20 cellular contexts compared by ENCODE assay signal in the genomic region with DNA sequence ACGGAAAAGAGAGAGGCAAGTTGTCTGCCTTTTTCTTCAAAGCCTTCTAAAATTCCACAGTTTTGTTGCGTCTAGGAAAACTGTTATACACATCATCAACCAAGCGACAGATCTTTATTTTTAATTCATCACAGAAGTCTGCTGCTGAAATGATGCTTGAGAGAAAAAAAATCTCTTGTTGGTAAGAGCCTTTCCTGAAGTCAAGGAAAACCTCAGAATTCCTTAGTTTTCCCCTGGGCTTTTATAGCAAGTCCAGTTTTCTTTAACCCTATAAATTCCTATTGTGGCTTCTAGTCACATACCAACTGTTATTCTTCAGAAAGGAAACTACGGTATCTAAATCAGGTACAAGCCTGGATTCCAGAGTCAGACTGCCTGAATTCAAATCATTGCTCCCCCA. TPM values are rescaled to one million over a fixed set of nuclear protein-coding genes. Genes with fewer than 3 reads are reported as not detected.
DNase-seq lines count a peak whose midpoint lies in the region; ATAC-seq and TF ChIP-seq lines count a peak whose summit lies in the region.
"Had no signal": no experiment of that assay in that cellular context is flagged by ENCODE, and none has a peak within 500 bp of the region (broad histone marks: within the 10 kb centered on the region; RNA-seq: fewer than 3 reads in every experiment).

No MANE protein-coding gene starts in this region.

- H3K4me2 ChIP-seq in fibroblast of lung (ENCODE audit: extremely low read depth, insufficient read depth, low read length) (no peak overlapping the region), neural cell (ENCODE audit: low read length) (no peak overlapping the region)

- H3K27me3 ChIP-seq in SJCRH30 (no peaks in the 10 kb centered on the region), fibroblast of lung (ENCODE audit: control insufficient read depth, insufficient read depth, low read length) (no peaks in the 10 kb centered on the region), neural cell (ENCODE audit: insufficient read depth, low read depth, low read length) (no peaks in the 10 kb centered on the region), breast epithelium (no peaks in the 10 kb centered on the region), body of pancreas (no peaks in the 10 kb centered on the region)
- H3K27me3 ChIP-seq: neutrophil, vagina had no signal

- no peak for TF ChIP-seq EP300 in neural cell (conservative IDR thresholded peaks at IDR 0.05; ENCODE audit: poor library complexity, severe bottlenecking)

- H3K27ac ChIP-seq in SJCRH30 = no peak overlapping the region
- peak overlapping the region; percentile 6 for H3K27ac ChIP-seq in fibroblast of lung (ENCODE audit: insufficient read depth, low read length)
- no peak overlapping the region for H3K27ac ChIP-seq in neural cell (ENCODE audit: low read length)
- no peak overlapping the region for H3K27ac ChIP-seq in breast epithelium
- H3K27ac ChIP-seq in body of pancreas = no peak overlapping the region
- H3K27ac ChIP-seq: C4-2B, neutrophil, vagina had no signal

- TF ChIP-seq RAD21 in neural cell (conservative IDR thresholded peaks at IDR 0.05) = no peak

- H3K4me1 ChIP-seq in SJCRH30 = peaks cover 5% of the 10 kb centered on the region; the same call in 1 of the 2 replicates
- H3K4me1 ChIP-seq in fibroblast of lung (ENCODE audit: control insufficient read depth, extremely low read depth, insufficient read depth, low read length) = peaks cover 7% of the 10 kb centered on the region
- H3K4me1 ChIP-seq in breast epithelium = no peaks in the 10 kb centered on the region
- H3K4me1 ChIP-seq in body of pancreas = no peaks in the 10 kb centered on the region
- H3K4me1 ChIP-seq: vagina had no signal

- TF ChIP-seq POLR2A in breast epithelium (IDR thresholded peaks at IDR 0.05) (no peak), body of pancreas (IDR thresholded peaks at IDR 0.05) (no peak)

- no peak for TF ChIP-seq CTCF in AG10803 (conservative IDR thresholded peaks at IDR 0.05; ENCODE audit: low read length)
- no peak for TF ChIP-seq CTCF in fibroblast of lung (conservative IDR thresholded peaks at IDR 0.05 in 1 of 2, IDR thresholded peaks at IDR 0.05 in 1 of 2; ENCODE audit: low read depth in 1 of 2, low read length in 2 of 2)
- TF ChIP-seq CTCF in neural cell (IDR thresholded peaks at IDR 0.05; ENCODE audit: poor library complexity, severe bottlenecking) = no peak
- TF ChIP-seq CTCF in breast epithelium (IDR thresholded peaks at IDR 0.05) = no peak
- no peak for TF ChIP-seq CTCF in body of pancreas (IDR thresholded peaks at IDR 0.05)

- H3K4me3 ChIP-seq in AG10803 (ENCODE audit: low read length) (no peak overlapping the region), SJCRH30 (peak overlapping the region; percentile 30), fibroblast of lung (replicated peaks in 1 of 4; ENCODE audit: control extremely low read depth in 1 of 4, insufficient read depth in 1 of 4, low read depth in 3 of 4, low read length in 4 of 4) (no peak overlapping the region), neural cell (ENCODE audit: low read length) (no peak overlapping the region), breast epithelium (no peak overlapping the region), body of pancreas (no peak overlapping the region)
- H3K4me3 ChIP-seq: vagina had no signal

- ATAC-seq in body of pancreas = no peak
- ATAC-seq: left cardiac atrium had no signal

- H3K79me2 ChIP-seq in fibroblast of lung (ENCODE audit: control insufficient read depth, insufficient read depth, low read length) (no peaks in the 10 kb centered on the region), neural cell (replicated peaks; ENCODE audit: insufficient read depth, low read length) (no peaks in the 10 kb centered on the region)

- H4K20me1 ChIP-seq in fibroblast of lung (ENCODE audit: control insufficient read depth, extremely low read depth, insufficient read depth, low read length) = no peaks in the 10 kb centered on the region
- H4K20me1 ChIP-seq in neural cell (ENCODE audit: insufficient read depth) = no peaks in the 10 kb centered on the region

- no peaks in the 10 kb centered on the region for H3K9me2 ChIP-seq in neural cell (ENCODE audit: insufficient read depth, low read length)

- intact Hi-C loops in breast epithelium (cut with DNase I; ENCODE audit: low total_unique reads) (no loop called here), body of pancreas (cut with DNase I) (no loop called here)

- no peaks in the 10 kb centered on the region for H3F3A ChIP-seq in neural cell (ENCODE audit: insufficient read depth, low read length, poor library complexity, severe bottlenecking)

- H3K36me3 ChIP-seq in SJCRH30 (no peaks in the 10 kb centered on the region), fibroblast of lung (ENCODE audit: control insufficient read depth, insufficient read depth, low read length) (no peaks in the 10 kb centered on the region), neural cell (ENCODE audit: insufficient read depth, low read length) (no peaks in the 10 kb centered on the region), breast epithelium (no peaks in the 10 kb centered on the region), body of pancreas (replicated peaks in 1 of 2; ENCODE audit: insufficient read depth in 1 of 2, low read depth in 2 of 2) (no peaks in the 10 kb centered on the region)
- H3K36me3 ChIP-seq: neutrophil, vagina had no signal

- WGBS in body of pancreas, 2 donors = 76 to 81% methylated on average over 4 of the region's 4 CpGs

- H3K9ac ChIP-seq in fibroblast of lung (ENCODE audit: insufficient read depth, low read length) (no peak overlapping the region), neural cell (ENCODE audit: low read length) (no peak overlapping the region)

- DNase-seq in AG10803 (ENCODE audit: low read depth) = peak; percentile 82
- no peak for DNase-seq in SJCRH30
- DNase-seq in fibroblast of lung (ENCODE audit: low read depth in 2 of 2) = peak; percentile 47 to 70
- DNase-seq in T1000 (lab: John Stamatoyannopoulos, UW) = no peak
- DNase-seq in breast epithelium (ENCODE audit: low spot score in 2 of 2) = no peak
- DNase-seq in body of pancreas = no peak
- no peak for DNase-seq in CD1c-positive myeloid dendritic cell (ENCODE audit: extremely low spot score)
- DNase-seq: activated CD4-positive, alpha-beta T cell treated with anti-CD3 and anti-CD28 coated beads, Interleukin-2, amount 50 U/mL, for 4 hours; activated effector memory CD4-positive, alpha-beta T cell treated with Interleukin-2 at 50 U/mL for 16 hours; glutamatergic neuron; left cardiac atrium; NCI-H1436; NCI-H2171; NCI-H748 treated with DMSO at 0.1 percent for 48 hours; OCI-M1; SHP77 treated with DMSO at 0.1 percent for 48 hours had no signal

- H2AFZ ChIP-seq in fibroblast of lung (ENCODE audit: low read length) (no peak overlapping the region), neural cell (ENCODE audit: low read depth, low read length) (no peak overlapping the region)

- H3K9me3 ChIP-seq in SJCRH30 (replicated peaks) = no peaks in the 10 kb centered on the region
- H3K9me3 ChIP-seq in fibroblast of lung (ENCODE audit: control insufficient read depth, insufficient read depth, low read depth, low read length) = no peaks in the 10 kb centered on the region
- H3K9me3 ChIP-seq in neural cell (ENCODE audit: low read length) = no peaks in the 10 kb centered on the region
- H3K9me3 ChIP-seq in breast epithelium = no peaks in the 10 kb centered on the region
- no peaks in the 10 kb centered on the region for H3K9me3 ChIP-seq in body of pancreas
- H3K9me3 ChIP-seq: neutrophil, vagina had no signal

TF ChIP-seq in neural cell, 6 proteins besides CTCF, POLR2A, EP300 and RAD21:
- TF ChIP-seq, protein P1, sequence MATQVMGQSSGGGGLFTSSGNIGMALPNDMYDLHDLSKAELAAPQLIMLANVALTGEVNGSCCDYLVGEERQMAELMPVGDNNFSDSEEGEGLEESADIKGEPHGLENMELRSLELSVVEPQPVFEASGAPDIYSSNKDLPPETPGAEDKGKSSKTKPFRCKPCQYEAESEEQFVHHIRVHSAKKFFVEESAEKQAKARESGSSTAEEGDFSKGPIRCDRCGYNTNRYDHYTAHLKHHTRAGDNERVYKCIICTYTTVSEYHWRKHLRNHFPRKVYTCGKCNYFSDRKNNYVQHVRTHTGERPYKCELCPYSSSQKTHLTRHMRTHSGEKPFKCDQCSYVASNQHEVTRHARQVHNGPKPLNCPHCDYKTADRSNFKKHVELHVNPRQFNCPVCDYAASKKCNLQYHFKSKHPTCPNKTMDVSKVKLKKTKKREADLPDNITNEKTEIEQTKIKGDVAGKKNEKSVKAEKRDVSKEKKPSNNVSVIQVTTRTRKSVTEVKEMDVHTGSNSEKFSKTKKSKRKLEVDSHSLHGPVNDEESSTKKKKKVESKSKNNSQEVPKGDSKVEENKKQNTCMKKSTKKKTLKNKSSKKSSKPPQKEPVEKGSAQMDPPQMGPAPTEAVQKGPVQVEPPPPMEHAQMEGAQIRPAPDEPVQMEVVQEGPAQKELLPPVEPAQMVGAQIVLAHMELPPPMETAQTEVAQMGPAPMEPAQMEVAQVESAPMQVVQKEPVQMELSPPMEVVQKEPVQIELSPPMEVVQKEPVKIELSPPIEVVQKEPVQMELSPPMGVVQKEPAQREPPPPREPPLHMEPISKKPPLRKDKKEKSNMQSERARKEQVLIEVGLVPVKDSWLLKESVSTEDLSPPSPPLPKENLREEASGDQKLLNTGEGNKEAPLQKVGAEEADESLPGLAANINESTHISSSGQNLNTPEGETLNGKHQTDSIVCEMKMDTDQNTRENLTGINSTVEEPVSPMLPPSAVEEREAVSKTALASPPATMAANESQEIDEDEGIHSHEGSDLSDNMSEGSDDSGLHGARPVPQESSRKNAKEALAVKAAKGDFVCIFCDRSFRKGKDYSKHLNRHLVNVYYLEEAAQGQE (IDR thresholded peaks at IDR 0.05; ENCODE audit: borderline replicate concordance) = peak; percentile 35
- TF ChIP-seq MXI1 (conservative IDR thresholded peaks at IDR 0.05; ENCODE audit: poor library complexity, severe bottlenecking) = no peak

RNA-seq across cellular contexts. Expression of gene TANC1, which starts 36.2 kb away (rescaled TPM):
- 13.5 and 15.1 TPM in 2 replicates for total RNA-seq in SJCRH30 (2014; rRNA removed; shearing (Covaris generic))
- total RNA-seq in fibroblast of lung (30.8 and 41.9 TPM in 2 replicates), breast epithelium (10 to 100 TPM; 18.9 to 62.3 (median 58.4) TPM), body of pancreas (10 to 100 TPM; 23.1 to 23.3 TPM)
- polyA plus RNA-seq in fibroblast of lung (21.4 and 32.7 TPM in 2 replicates), neural cell (0.37 and 0.44 TPM in 2 replicates)
- 12.4 and 18.4 TPM in 2 replicates for polyA plus RNA-seq in fibroblast of lung (2012)
- polyA minus RNA-seq in fibroblast of lung (ENCODE audit: low replicate concordance) (32.7 and 42.8 TPM in 2 replicates), neural cell (0.73 and 1.0 TPM in 2 replicates)

Comparison
In these comparisons a context has a peak if more than half of its experiments do, and no peak if none do; other contexts are left out.
1. DNase-seq: peak in AG10803 (single experiment) and fibroblast of lung (2 of 2); none in SJCRH30 (0 of 2), T1000 (single experiment), breast epithelium (0 of 2), body of pancreas (0 of 4) and CD1c-positive myeloid dendritic cell (single experiment).